Comparison of ENCODE assay signal across 8 cellular contexts in genomic region chr12:98725481-98726247, GRCh38.
A peak's percentile ranks its signal among the peaks of the same experiment; 100 is the strongest.
DNase-seq lines count a peak whose midpoint lies in the region; ATAC-seq and TF ChIP-seq lines count a peak whose summit lies in the region.

No MANE protein-coding gene starts in this region.

- no peaks in the 10 kb centered on the region for H3K79me2 ChIP-seq in GM23248 (ENCODE audit: insufficient read depth)

- intact Hi-C loops in esophagus squamous epithelium (cut with DNase I): no loop called here

- H3K9ac ChIP-seq in GM23248: no peak overlapping the region

- H3K27me3 ChIP-seq in GM23248 (replicated peaks; ENCODE audit: insufficient read depth) (no peaks in the 10 kb centered on the region), esophagus squamous epithelium (no peaks in the 10 kb centered on the region)

- no peak overlapping the region for H3K4me3 ChIP-seq in GM23248
- H3K4me3 ChIP-seq in Jurkat, Clone E6-1 (ENCODE audit: low read length): no peak overlapping the region
- no peak overlapping the region for H3K4me3 ChIP-seq in esophagus squamous epithelium

- TF ChIP-seq POLR2A in esophagus squamous epithelium (IDR thresholded peaks at IDR 0.05): no peak

- peak; percentile 98 for ATAC-seq in SK-N-SH treated with all-trans-retinoic acid at 6 μM for 48 hours

- H4K20me1 ChIP-seq in GM23248 (ENCODE audit: insufficient read depth): no peaks in the 10 kb centered on the region

- H3K4me2 ChIP-seq in GM23248 (ENCODE audit: unreplicated experiment): no peak overlapping the region

- no peak overlapping the region for H2AFZ ChIP-seq in GM23248

- H3K27ac ChIP-seq in GM23248: peak overlapping the region; percentile 30; the same call in 1 of the 2 replicates
- H3K27ac ChIP-seq in esophagus squamous epithelium: no peak overlapping the region

- in situ Hi-C loops in GM23248 (cut with MboI): loop anchor here (10.0 kb wide), 1 partner anchor 269 kb away; no protein-coding TSS in a partner anchor

- TF ChIP-seq CTCF in esophagus squamous epithelium (IDR thresholded peaks at IDR 0.05): peak in 1 of 6 experiments; percentile 9

- peaks cover 19% of the 10 kb centered on the region for H3K4me1 ChIP-seq in GM23248 (ENCODE audit: insufficient read depth)
- H3K4me1 ChIP-seq in esophagus squamous epithelium: no peaks in the 10 kb centered on the region

- H3K9me3 ChIP-seq in GM23248 (ENCODE audit: low read depth) (no peaks in the 10 kb centered on the region), esophagus squamous epithelium (no peaks in the 10 kb centered on the region)

- H3F3A ChIP-seq in GM23248 (ENCODE audit: insufficient read depth): peaks cover 27% of the 10 kb centered on the region

- DNase-seq in activated naive CD4-positive, alpha-beta T cell treated with Interleukin-2 at 50 U/mL for 16 hours: peak; percentile 55
- no peak for DNase-seq in activated naive CD4-positive, alpha-beta T cell (lab: John Stamatoyannopoulos, UW)
- DNase-seq in GM23248: peak; percentile 84
- peak; percentile 26 for DNase-seq in Jurkat, Clone E6-1 (ENCODE audit: low read depth, low spot score)
- peak; percentile 28 to 65 for DNase-seq in dermis microvascular lymphatic vessel endothelial cell (ENCODE audit: low read depth in 2 of 2)
- peak; percentile 54 for DNase-seq in middle frontal gyrus (ENCODE audit: extremely low spot score, low spot score)
- no peak for DNase-seq in esophagus squamous epithelium (lab: John Stamatoyannopoulos, UW)

- H3K9me2 ChIP-seq in GM23248 (ENCODE audit: insufficient read depth): no peaks in the 10 kb centered on the region

- H3K36me3 ChIP-seq in GM23248 (ENCODE audit: low read depth) (peaks cover 34% of the 10 kb centered on the region), esophagus squamous epithelium (peaks cover 0 to 85% (median 15%) of the 10 kb centered on the region in 3 donors)

- WGBS in GM23248 (ENCODE audit: low coverage in 1 of 2, low lambda C conversion rate in 2 of 2, missing lambda C conversion rate in 2 of 2), 2 experiments: 21 to 22% methylated on average over 5 of the region's 5 CpGs
- 49 to 63% methylated on average over 5 of the region's 5 CpGs for WGBS in esophagus squamous epithelium, 2 donors

TF ChIP-seq in SK-N-SH treated with all-trans-retinoic acid at 6 μM for 48 hours, 23 proteins besides CTCF, POLR2A, EP300 and RAD21:
- TF ChIP-seq PPARA (CRISPR knock-in tag; IDR thresholded peaks at IDR 0.05; ENCODE audit: borderline replicate concordance): no peak
- TF ChIP-seq POU6F1 (CRISPR knock-in tag; IDR thresholded peaks at IDR 0.05; ENCODE audit: borderline replicate concordance, low read depth): no peak
- no peak for TF ChIP-seq ZFP30 (CRISPR knock-in tag; IDR thresholded peaks at IDR 0.05)
- no peak for TF ChIP-seq CSDC2 (CRISPR knock-in tag; IDR thresholded peaks at IDR 0.05)
- TF ChIP-seq TCF4 (CRISPR knock-in tag; IDR thresholded peaks at IDR 0.05; ENCODE audit: borderline replicate concordance): no peak
- no peak for TF ChIP-seq CSRNP3 (CRISPR knock-in tag; IDR thresholded peaks at IDR 0.05)
- no peak for TF ChIP-seq ZNF70 (CRISPR knock-in tag; IDR thresholded peaks at IDR 0.05)
- no peak for TF ChIP-seq ZC3H10 (CRISPR knock-in tag; IDR thresholded peaks at IDR 0.05)
- TF ChIP-seq TSHZ2 (CRISPR knock-in tag; IDR thresholded peaks at IDR 0.05): no peak
- no peak for TF ChIP-seq ISL1 (CRISPR knock-in tag; IDR thresholded peaks at IDR 0.05)
- no peak for TF ChIP-seq ESRRG (CRISPR knock-in tag; IDR thresholded peaks at IDR 0.05)
- TF ChIP-seq SNAI2 (CRISPR knock-in tag; IDR thresholded peaks at IDR 0.05): no peak
- no peak for TF ChIP-seq ZNF565 (CRISPR knock-in tag; conservative IDR thresholded peaks at IDR 0.05; ENCODE audit: low read depth)
- TF ChIP-seq ZNF8 (CRISPR knock-in tag; IDR thresholded peaks at IDR 0.05): no peak
- TF ChIP-seq TOX (CRISPR knock-in tag; IDR thresholded peaks at IDR 0.05; ENCODE audit: borderline replicate concordance): no peak
- TF ChIP-seq ZFP3 (CRISPR knock-in tag; IDR thresholded peaks at IDR 0.05): no peak
- no peak for TF ChIP-seq CREB5 (CRISPR knock-in tag; IDR thresholded peaks at IDR 0.05; ENCODE audit: low read depth)
- no peak for TF ChIP-seq ARNTL (CRISPR knock-in tag; IDR thresholded peaks at IDR 0.05; ENCODE audit: borderline replicate concordance, low read depth)
- TF ChIP-seq OSR1 (CRISPR knock-in tag; IDR thresholded peaks at IDR 0.05): no peak
- TF ChIP-seq PATZ1 (CRISPR knock-in tag; IDR thresholded peaks at IDR 0.05; ENCODE audit: borderline replicate concordance): no peak
TF ChIP-seq in SK-N-SH treated with all-trans-retinoic acid at 6 μM for 48 hours: peak in this region for 0.

Comparison
In these comparisons a context has a peak if more than half of its experiments do, and no peak if none do; other contexts are left out.
1. DNase-seq: peak in activated naive CD4-positive, alpha-beta T cell treated with Interleukin-2 at 50 U/mL for 16 hours (single experiment), GM23248 (single experiment), Jurkat, Clone E6-1 (single experiment), dermis microvascular lymphatic vessel endothelial cell (2 of 2) and middle frontal gyrus (single experiment); none in activated naive CD4-positive, alpha-beta T cell (0 of 4) and esophagus squamous epithelium (single experiment).